Comparison of ENCODE assay signal across 19 cellular contexts in genomic region chr1:158798531-158798930, GRCh38. TPM values are rescaled to one million over a fixed set of nuclear protein-coding genes. Genes with fewer than 3 reads are reported as not detected.
A peak's percentile ranks its signal among the peaks of the same experiment; 100 is the strongest.
DNase-seq lines count a peak whose midpoint lies in the region; ATAC-seq and TF ChIP-seq lines count a peak whose summit lies in the region.
"Had no signal": no experiment of that assay in that cellular context is flagged by ENCODE, and none has a peak within 500 bp of the region (broad histone marks: within the 10 kb centered on the region; RNA-seq: fewer than 3 reads in every experiment).

No MANE protein-coding gene starts in this region.

- H3K4me3 Mint-ChIP-seq in CD14-positive monocyte (peak overlapping the region in 1 of 2 donors; percentile 28), mesothelial cell of epicardium (no peak overlapping the region)
- H3K4me3 Mint-ChIP-seq: activated T-helper 1 cell treated with anti-CD3 and anti-CD28 coated beads, Interleukin-12 subunit alpha, Interleukin-12 subunit beta, Interleukin-2, Interleukin-4 antibody, amounts not matched to agents 30 ng/mL and 10 ng/mL and 1 ng/mL, durations not matched to agents 14 hours and 24 hours and 36 hours had no signal

- ATAC-seq in GM18861 (IDR thresholded peaks at IDR 0.05; ENCODE audit: unreplicated experiment) = no peak
- ATAC-seq: activated naive CD4-positive, alpha-beta T cell treated with anti-CD3 and anti-CD28 coated beads, Interleukin-2, amount 50 U/mL, for 72 hours had no signal

- peak overlapping the region; percentile 33 to 98 (median 77) for H3K27ac Mint-ChIP-seq in CD14-positive monocyte
- H3K27ac Mint-ChIP-seq in mesothelial cell of epicardium = no peak overlapping the region
- H3K27ac Mint-ChIP-seq: activated naive CD4-positive, alpha-beta T cell treated with anti-CD3 and anti-CD28 coated beads, Interleukin-2, amount 50 U/mL, for 72 hours; activated T-helper 1 cell treated with anti-CD3 and anti-CD28 coated beads, Interleukin-12 subunit alpha, Interleukin-12 subunit beta, Interleukin-2, Interleukin-4 antibody, amounts not matched to agents 30 ng/mL and 10 ng/mL and 1 ng/mL, durations not matched to agents 14 hours and 24 hours and 36 hours had no signal

- H2AFZ ChIP-seq in Loucy (ENCODE audit: low read length) = no peak overlapping the region

- no peaks in the 10 kb centered on the region for H3K4me1 ChIP-seq in Loucy (ENCODE audit: insufficient read depth, low read length, poor library complexity, severe bottlenecking)
- H3K4me1 ChIP-seq: colonic mucosa, suprapubic skin had no signal

- TF ChIP-seq CTCF in CD14-positive monocyte (IDR thresholded peaks at IDR 0.05) (peak; percentile 66), Loucy (conservative IDR thresholded peaks at IDR 0.05; ENCODE audit: low read length) (peak; percentile 37), cardiac fibroblast (IDR thresholded peaks at IDR 0.05; ENCODE audit: low read depth, low read length) (no peak), mesothelial cell of epicardium (IDR thresholded peaks at IDR 0.05; ENCODE audit: unreplicated experiment) (peak; percentile 27)

- H3K27me3 ChIP-seq in Loucy (ENCODE audit: insufficient read depth, low read length, poor library complexity, severe bottlenecking) = no peaks in the 10 kb centered on the region
- H3K27me3 ChIP-seq: colonic mucosa, suprapubic skin had no signal

- DNase-seq in CD14-positive monocyte (ENCODE audit: low spot score) = no peak
- peak; percentile 3 to 4 for DNase-seq in cardiac fibroblast (ENCODE audit: low read depth in 2 of 2)
- no peak for DNase-seq in mesothelial cell of epicardium (ENCODE audit: low spot score in 2 of 2, unreplicated experiment in 2 of 2)
- DNase-seq in head of caudate nucleus = no peak
- no peak for DNase-seq in hepatic stellate cell (ENCODE audit: low spot score)
- DNase-seq in activated CD4-positive, alpha-beta T cell treated with anti-CD3 and anti-CD28 coated beads, Interleukin-2, amount 50 U/mL, for 4 hours = no peak
- DNase-seq: colonic mucosa, DND-41, NCI-H1105 treated with DMSO at 0.1 percent for 48 hours, NCI-H2107, NCI-H526 treated with DMSO at 0.1 percent for 48 hours had no signal

- H3K9me3 ChIP-seq in Loucy (ENCODE audit: insufficient read depth, low read depth, low read length) = no peaks in the 10 kb centered on the region
- H3K9me3 ChIP-seq: colonic mucosa, suprapubic skin had no signal

- no peaks in the 10 kb centered on the region for H3K36me3 Mint-ChIP-seq in CD14-positive monocyte
- no peaks in the 10 kb centered on the region for H3K36me3 Mint-ChIP-seq in mesothelial cell of epicardium
- H3K36me3 Mint-ChIP-seq: activated naive CD4-positive, alpha-beta T cell treated with anti-CD3 and anti-CD28 coated beads, Interleukin-2, amount 50 U/mL, for 72 hours had no signal

- H3K27me3 Mint-ChIP-seq in CD14-positive monocyte (ENCODE audit: low read depth in 3 of 3) (peaks cover 0 to 3% (median 0%) of the 10 kb centered on the region in 3 donors), mesothelial cell of epicardium (ENCODE audit: low read depth) (peaks cover 16% of the 10 kb centered on the region)

- H3K79me2 ChIP-seq in Loucy (ENCODE audit: insufficient read depth, low read length) = no peaks in the 10 kb centered on the region

- H3K4me3 ChIP-seq in Loucy (ENCODE audit: low read length, poor library complexity, severe bottlenecking) = no peak overlapping the region
- H3K4me3 ChIP-seq in cardiac fibroblast (replicated peaks in 1 of 2; ENCODE audit: low read depth in 2 of 2, low read length in 2 of 2) = no peak overlapping the region
- H3K4me3 ChIP-seq: colonic mucosa, suprapubic skin had no signal

- H3K4me1 Mint-ChIP-seq in CD14-positive monocyte (peaks cover 92% of the 10 kb centered on the region), mesothelial cell of epicardium (no peaks in the 10 kb centered on the region)

- H3K36me3 ChIP-seq in Loucy (ENCODE audit: insufficient read depth, low read length) = no peaks in the 10 kb centered on the region
- H3K36me3 ChIP-seq: colonic mucosa, suprapubic skin had no signal

- no peak overlapping the region for H3K9ac ChIP-seq in Loucy (ENCODE audit: low read depth, low read length, poor library complexity, severe bottlenecking)

- no peaks in the 10 kb centered on the region for H3F3A ChIP-seq in Loucy (ENCODE audit: low read depth)

- H3K9me2 ChIP-seq in Loucy (replicated peaks; ENCODE audit: low read depth, low read length) = no peaks in the 10 kb centered on the region

- no peak overlapping the region for H3K4me2 ChIP-seq in Loucy (ENCODE audit: low read depth, low read length, poor library complexity, severe bottlenecking)

- H4K20me1 ChIP-seq in Loucy (ENCODE audit: insufficient read depth, low read length, poor library complexity, severe bottlenecking) = no peaks in the 10 kb centered on the region

- intact Hi-C loops in CD14-positive monocyte (cut with micrococcal nuclease) = loop anchor here (5.0 kb wide), 2 partner anchors 44 to 199 kb away; no protein-coding TSS in a partner anchor
- intact Hi-C loops in head of caudate nucleus (cut with DNase I) = no loop called here

- H3K9me3 Mint-ChIP-seq in CD14-positive monocyte (peaks cover 0 to 3% (median 0%) of the 10 kb centered on the region in 7 donors), mesothelial cell of epicardium (no peaks in the 10 kb centered on the region)
- H3K9me3 Mint-ChIP-seq: activated naive CD4-positive, alpha-beta T cell treated with anti-CD3 and anti-CD28 coated beads, Interleukin-2, amount 50 U/mL, for 72 hours; activated T-helper 1 cell treated with anti-CD3 and anti-CD28 coated beads, Interleukin-12 subunit alpha, Interleukin-12 subunit beta, Interleukin-2, Interleukin-4 antibody, amounts not matched to agents 30 ng/mL and 10 ng/mL and 1 ng/mL, durations not matched to agents 14 hours and 24 hours and 36 hours had no signal

RNA-seq across cellular contexts. Expression of gene OR6N2, which starts 17.5 kb away (rescaled TPM):
- polyA plus RNA-seq in CD14-positive monocyte = not detected
- not detected in 3 replicates for total RNA-seq in mesothelial cell of epicardium
- total RNA-seq: activated naive CD4-positive, alpha-beta T cell treated with anti-CD3 and anti-CD28 coated beads, Interleukin-2, amount 50 U/mL, for 72 hours; activated T-helper 1 cell treated with anti-CD3 and anti-CD28 coated beads, Interleukin-12 subunit alpha, Interleukin-12 subunit beta, Interleukin-2, Interleukin-4 antibody, amounts not matched to agents 30 ng/mL and 10 ng/mL and 1 ng/mL, durations not matched to agents 14 hours and 24 hours and 36 hours; colonic mucosa; endothelial cell of umbilical vein; mononuclear cell; renal cortical epithelial cell; suprapubic skin had no signal
- polyA plus RNA-seq: endothelial cell of umbilical vein had no signal

RNA-seq across cellular contexts. Expression of gene OR6N1, which starts 26.5 kb away (rescaled TPM):
- polyA plus RNA-seq in CD14-positive monocyte = not detected
- not detected in 3 replicates for total RNA-seq in mesothelial cell of epicardium
- total RNA-seq: activated naive CD4-positive, alpha-beta T cell treated with anti-CD3 and anti-CD28 coated beads, Interleukin-2, amount 50 U/mL, for 72 hours; activated T-helper 1 cell treated with anti-CD3 and anti-CD28 coated beads, Interleukin-12 subunit alpha, Interleukin-12 subunit beta, Interleukin-2, Interleukin-4 antibody, amounts not matched to agents 30 ng/mL and 10 ng/mL and 1 ng/mL, durations not matched to agents 14 hours and 24 hours and 36 hours; colonic mucosa; endothelial cell of umbilical vein; renal cortical epithelial cell; suprapubic skin had no signal
- polyA plus RNA-seq: endothelial cell of umbilical vein had no signal

RNA-seq across cellular contexts. Expression of gene MNDA, which starts 32.6 kb away (rescaled TPM):
- 1,000 to 10,000 TPM; 1,418 to 1,917 TPM for polyA plus RNA-seq in CD14-positive monocyte
- total RNA-seq in mesothelial cell of epicardium = not detected in 3 replicates
- total RNA-seq: activated naive CD4-positive, alpha-beta T cell treated with anti-CD3 and anti-CD28 coated beads, Interleukin-2, amount 50 U/mL, for 72 hours; activated T-helper 1 cell treated with anti-CD3 and anti-CD28 coated beads, Interleukin-12 subunit alpha, Interleukin-12 subunit beta, Interleukin-2, Interleukin-4 antibody, amounts not matched to agents 30 ng/mL and 10 ng/mL and 1 ng/mL, durations not matched to agents 14 hours and 24 hours and 36 hours; endothelial cell of umbilical vein; renal cortical epithelial cell had no signal
- polyA plus RNA-seq: endothelial cell of umbilical vein had no signal

RNA-seq across cellular contexts. Expression of gene OR6K6, which starts 44.0 kb away (rescaled TPM):
- not detected for polyA plus RNA-seq in CD14-positive monocyte
- total RNA-seq in mesothelial cell of epicardium = not detected in 3 replicates
- total RNA-seq: activated naive CD4-positive, alpha-beta T cell treated with anti-CD3 and anti-CD28 coated beads, Interleukin-2, amount 50 U/mL, for 72 hours; activated T-helper 1 cell treated with anti-CD3 and anti-CD28 coated beads, Interleukin-12 subunit alpha, Interleukin-12 subunit beta, Interleukin-2, Interleukin-4 antibody, amounts not matched to agents 30 ng/mL and 10 ng/mL and 1 ng/mL, durations not matched to agents 14 hours and 24 hours and 36 hours; colonic mucosa; endothelial cell of umbilical vein; mononuclear cell; renal cortical epithelial cell; suprapubic skin had no signal
- polyA plus RNA-seq: endothelial cell of umbilical vein had no signal

Comparison
In these comparisons a context has a peak if more than half of its experiments do, and no peak if none do; other contexts are left out.
1. DNase-seq: peak in cardiac fibroblast (2 of 2); none in CD14-positive monocyte (single experiment), mesothelial cell of epicardium (0 of 2), head of caudate nucleus (0 of 42), hepatic stellate cell (single experiment) and activated CD4-positive, alpha-beta T cell treated with anti-CD3 and anti-CD28 coated beads, Interleukin-2, amount 50 U/mL, for 4 hours (0 of 2).